In the genomic region with DNA sequence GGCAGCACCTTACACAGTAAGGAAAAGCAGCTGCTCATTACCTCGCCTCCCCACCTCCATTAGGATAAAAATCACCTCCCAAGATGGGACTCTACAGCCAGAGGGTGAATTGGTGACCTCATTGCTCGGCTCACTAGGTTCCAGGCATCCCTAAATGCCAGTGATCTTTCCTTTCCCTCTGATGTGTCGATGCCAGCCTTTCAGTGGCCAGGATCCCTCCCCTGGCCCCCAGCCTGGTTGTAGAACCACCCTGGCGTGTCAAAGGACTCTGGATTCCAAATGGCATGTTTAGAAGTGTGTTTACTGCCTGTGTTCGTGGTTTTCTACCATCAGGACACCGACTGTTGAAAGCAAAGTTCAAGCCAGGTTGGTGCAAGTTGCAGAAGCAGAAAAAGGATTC, we compare ENCODE assay signal across 17 cellular contexts.
DNase-seq lines count a peak whose midpoint lies in the region; ATAC-seq and TF ChIP-seq lines count a peak whose summit lies in the region.
"Had no signal": no experiment of that assay in that cellular context is flagged by ENCODE, and none has a peak within 500 bp of the region (broad histone marks: within the 10 kb centered on the region; RNA-seq: fewer than 3 reads in every experiment).

No MANE protein-coding gene starts in this region.

- H3K4me3 ChIP-seq in Panc1 (ENCODE audit: low read depth in 2 of 2, low read length in 2 of 2) (no peak overlapping the region), parathyroid adenoma (ENCODE audit: low read depth, low read length) (no peak overlapping the region)
- H3K4me3 ChIP-seq: HAP-1 had no signal

- POLR2A ChIA-PET in Panc1 (lab: Charles Lee) = no interaction called here
- POLR2A ChIA-PET in GM10248 (lab: Yijun Ruan, JAX) = no interaction called here

- H3K4me1 ChIP-seq in Panc1 (ENCODE audit: control insufficient read depth, insufficient read depth, low read length) (no peaks in the 10 kb centered on the region), parathyroid adenoma (peaks cover 22% of the 10 kb centered on the region)
- H3K4me1 ChIP-seq: HAP-1 had no signal

- peak overlapping the region; percentile 70 for H2AFZ ChIP-seq in parathyroid adenoma

- BruUV-seq in Panc1 (replicated peaks; lab: Mats Ljungman, UMichigan) = no TSS peak

- ATAC-seq in Panc1 = peak; percentile 20; the same call in 1 of the 2 replicates

- no peak for DNase-seq in Panc1 (ENCODE audit: low read depth, low spot score)
- DNase-seq in islet precursor cell = peak; percentile 78
- no peak for DNase-seq in GM10248 (ENCODE audit: extremely low spot score)
- no peak for DNase-seq in retina
- DNase-seq in NCI-H1694 (lab: John Stamatoyannopoulos, UW) = no peak
- DNase-seq in HT-29 (ENCODE audit: low spot score) = no peak
- DNase-seq: C1 segment of cervical spinal cord; DMS79 treated with DMSO at 0.1 percent for 48 hours; KBM-7; NCI-H1105 treated with DMSO at 0.1 percent for 48 hours; NCI-H1694 treated with DMSO at 0.1 percent for 48 hours; NCI-H2107; NCI-H510A; NK-92 treated with Interleukin-12 subunit alpha and Interleukin-12 subunit beta, amount 100 ng/mL, for 24 hours; SK-N-SH had no signal

- H3K27me3 ChIP-seq in Panc1 (ENCODE audit: control insufficient read depth, insufficient read depth, low read length) (no peaks in the 10 kb centered on the region), parathyroid adenoma (ENCODE audit: control insufficient read depth, insufficient read depth, low read length) (no peaks in the 10 kb centered on the region)

- intact Hi-C loops in Panc1 (cut with micrococcal nuclease; ENCODE audit: unreplicated experiment) = no loop called here

- CTCF ChIA-PET in Panc1 (lab: Charles Lee) (no interaction called here), GM10248 (lab: Yijun Ruan, JAX) (interaction anchor here (1.0 to 1.5 kb wide), 3 partner anchors 9 to 17 kb away, joined by 3 read pairs; no protein-coding TSS in a partner anchor)

- no peak overlapping the region for H3K4me2 ChIP-seq in parathyroid adenoma (ENCODE audit: low read length)
- H3K4me2 ChIP-seq: SK-N-SH had no signal

- H3K79me2 ChIP-seq in parathyroid adenoma = no peaks in the 10 kb centered on the region

- no peak overlapping the region for H3K27ac ChIP-seq in Panc1 (ENCODE audit: low read length)
- peak overlapping the region; percentile 17 for H3K27ac ChIP-seq in parathyroid adenoma

- TF ChIP-seq CTCF in Panc1 (IDR thresholded peaks at IDR 0.05) = no peak
- no peak for TF ChIP-seq CTCF in parathyroid adenoma (IDR thresholded peaks at IDR 0.05)
- TF ChIP-seq CTCF in GM10248 (IDR thresholded peaks at IDR 0.05; ENCODE audit: control extremely low read depth, extremely low read depth, low read depth, missing control alignments) = no peak

- H3K36me3 ChIP-seq in Panc1 (ENCODE audit: control insufficient read depth, insufficient read depth, low read length) (no peaks in the 10 kb centered on the region), parathyroid adenoma (ENCODE audit: control insufficient read depth, insufficient read depth, low read length) (no peaks in the 10 kb centered on the region)
- H3K36me3 ChIP-seq: HAP-1 had no signal

- no peak overlapping the region for H3K9ac ChIP-seq in parathyroid adenoma
- H3K9ac ChIP-seq: SK-N-SH had no signal

- in situ Hi-C loops in Panc1 (cut with HindIII; ENCODE audit: low pct_unique_long_range_greater_than_20kb, low sequenced_read_pairs) = no loop called here

- H3K9me3 ChIP-seq in Panc1 (ENCODE audit: control insufficient read depth, insufficient read depth, low read depth, low read length) = no peaks in the 10 kb centered on the region
- no peaks in the 10 kb centered on the region for H3K9me3 ChIP-seq in parathyroid adenoma (ENCODE audit: control insufficient read depth, low read length)
- H3K9me3 ChIP-seq: HAP-1, SK-N-SH had no signal
